Comparison of ENCODE assay signal across 27 cellular contexts in the genomic region with DNA sequence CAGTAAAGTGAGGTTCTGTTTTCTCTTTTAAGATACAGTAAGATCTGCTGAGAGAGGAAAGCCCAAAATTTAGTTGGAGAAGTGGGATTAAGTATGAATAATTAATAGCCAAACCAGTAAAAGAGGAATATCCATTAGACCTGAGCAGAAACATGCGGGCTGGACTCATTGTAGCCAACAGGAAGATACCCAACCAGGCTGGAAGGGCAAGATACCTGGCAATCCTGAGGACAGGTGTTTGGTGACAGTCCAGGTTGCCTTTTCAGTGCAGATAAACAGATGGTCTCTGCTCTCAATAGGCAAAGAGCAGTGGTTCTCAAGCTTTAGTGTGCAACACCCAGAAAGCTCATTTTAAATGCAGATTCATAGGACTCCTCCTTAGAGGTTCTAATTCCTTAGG.
"Had no signal": no experiment of that assay in that cellular context is flagged by ENCODE, and none has a peak within 500 bp of the region (broad histone marks: within the 10 kb centered on the region; RNA-seq: fewer than 3 reads in every experiment).

No MANE protein-coding gene starts in this region.

- H3K27ac ChIP-seq: PC-9, RWPE1, SJCRH30, SK-N-MC had no signal

- H3K27me3 ChIP-seq: MG63, SJCRH30 had no signal

- H3K4me2 ChIP-seq: PC-9 had no signal

- H3K9me3 ChIP-seq: MG63 had no signal

- H3K4me3 ChIP-seq: K562, MG63, PC-9, SJCRH30, SK-N-MC had no signal

- DNase-seq: Kasumi-1, KG1, MG63, NCI-H1048, NCI-H1092 treated with DMSO at 0.1 percent for 48 hours, NCI-H1105 treated with DMSO at 0.1 percent for 48 hours, NCI-H1417, NCI-H1436, NCI-H146, NCI-H1694, NCI-H187, NCI-H1930, NCI-H2081 treated with DMSO at 0.1 percent for 48 hours, NCI-H2107, NCI-H226, NCI-H446 treated with DMSO at 0.1 percent for 48 hours, NCI-H510A, NCI-H526, NCI-H774, PC-9, SHP77, SIG-M5, SJCRH30, T-cell had no signal

- H2AFZ ChIP-seq: PC-9 had no signal

- H3K36me3 ChIP-seq: MG63, SJCRH30 had no signal
